ENCODE assay signal across 14 cellular contexts in genomic region chr3:196524527-196524926, GRCh38. TPM values are rescaled to one million over a fixed set of nuclear protein-coding genes. Genes with fewer than 3 reads are reported as not detected.
DNase-seq lines count a peak whose midpoint lies in the region; TF ChIP-seq lines count a peak whose summit lies in the region.
"Had no signal": no experiment of that assay in that cellular context is flagged by ENCODE, and none has a peak within 500 bp of the region (broad histone marks: within the 10 kb centered on the region; RNA-seq: fewer than 3 reads in every experiment).

No MANE protein-coding gene starts in this region.

- DNase-seq in ELR (ENCODE audit: low read depth) = peak; percentile 43
- DNase-seq in Jurkat, Clone E6-1 (ENCODE audit: low read depth, low spot score) = peak; percentile 70
- DNase-seq in RPMI7951 (ENCODE audit: low read depth) = peak; percentile 43
- DNase-seq in fibroblast of the aortic adventitia (ENCODE audit: low read depth) = no peak
- DNase-seq in central memory CD4-positive, alpha-beta T cell = no peak
- DNase-seq in ACHN = no peak
- no peak for DNase-seq in activated CD8-positive, alpha-beta memory T cell treated with anti-CD3 and anti-CD28 coated beads, Interleukin-2, amount 50 U/mL, for 48 hours
- DNase-seq in germinal center (ENCODE audit: low spot score) = no peak
- DNase-seq: activated T-cell treated with anti-CD3 and anti-CD28 coated beads for 4 hours; natural killer cell; NCI-H1417 treated with DMSO at 0.1 percent for 48 hours; stimulated activated CD4-positive, alpha-beta T cell treated with anti-CD3 and anti-CD28 coated beads, Interleukin-12 subunit alpha, Interleukin-12 subunit beta, amount 100 ng/mL, for 4 hours; uterus had no signal

- no peak overlapping the region for H3K4me3 ChIP-seq in Jurkat, Clone E6-1 (ENCODE audit: low read length)
- no peak overlapping the region for H3K4me3 ChIP-seq in fibroblast of the aortic adventitia (ENCODE audit: low read depth, low read length)
- H3K4me3 ChIP-seq: ascending aorta, uterus had no signal

- peak; percentile 10 for TF ChIP-seq CTCF in fibroblast of the aortic adventitia (IDR thresholded peaks at IDR 0.05; ENCODE audit: insufficient read depth, low read length)

- in situ Hi-C loops in ACHN (cut with HindIII; ENCODE audit: low pct_ligation_motif_present, low pct_unique_long_range_greater_than_20kb, low sequenced_read_pairs) = no loop called here

RNA-seq across cellular contexts. Expression of gene SMCO1, which starts 9.4 kb away (rescaled TPM):
- polyA plus RNA-seq in Jurkat, Clone E6-1 (2012; ENCODE audit: insufficient read depth, insufficient read length) = not detected
- total RNA-seq in RPMI7951 (2014; rRNA removed; shearing (Covaris generic)) = not detected in 2 replicates
- not detected in 2 replicates for total RNA-seq in fibroblast of the aortic adventitia (ENCODE audit: low replicate concordance)
- total RNA-seq: ascending aorta, natural killer cell, uterus had no signal

RNA-seq across cellular contexts. Expression of gene RNF168, which starts 21.0 kb away (rescaled TPM):
- polyA plus RNA-seq in Jurkat, Clone E6-1 (2012; ENCODE audit: insufficient read depth, insufficient read length) = 20.1 TPM
- 19.9 and 20.1 TPM in 2 replicates for total RNA-seq in RPMI7951 (2014; rRNA removed; shearing (Covaris generic))
- 32.4 and 35.4 TPM in 2 replicates for total RNA-seq in fibroblast of the aortic adventitia (ENCODE audit: low replicate concordance)

RNA-seq across cellular contexts. Expression of gene WDR53, which starts 43.8 kb away (rescaled TPM):
- 30.2 TPM for polyA plus RNA-seq in Jurkat, Clone E6-1 (2012; ENCODE audit: insufficient read depth, insufficient read length)
- 8.8 and 9.4 TPM in 2 replicates for total RNA-seq in RPMI7951 (2014; rRNA removed; shearing (Covaris generic))
- total RNA-seq in fibroblast of the aortic adventitia (ENCODE audit: low replicate concordance) = 6.5 and 7.1 TPM in 2 replicates

RNA-seq across cellular contexts. Expression of gene FBXO45, which starts 43.9 kb away (rescaled TPM):
- 18.3 TPM for polyA plus RNA-seq in Jurkat, Clone E6-1 (2012; ENCODE audit: insufficient read depth, insufficient read length)
- total RNA-seq in RPMI7951 (2014; rRNA removed; shearing (Covaris generic)) = 16.6 and 21.7 TPM in 2 replicates
- 8.3 and 14.0 TPM in 2 replicates for total RNA-seq in fibroblast of the aortic adventitia (ENCODE audit: low replicate concordance)

Comparison
In these comparisons a context has a peak if more than half of its experiments do, and no peak if none do; other contexts are left out.
1. DNase-seq: peak in ELR (single experiment), Jurkat, Clone E6-1 (single experiment) and RPMI7951 (single experiment); none in fibroblast of the aortic adventitia (single experiment), central memory CD4-positive, alpha-beta T cell (single experiment), ACHN (single experiment), activated CD8-positive, alpha-beta memory T cell treated with anti-CD3 and anti-CD28 coated beads, Interleukin-2, amount 50 U/mL, for 48 hours (single experiment) and germinal center (single experiment).